Comparison of ENCODE assay signal across 27 cellular contexts in the genomic region with DNA sequence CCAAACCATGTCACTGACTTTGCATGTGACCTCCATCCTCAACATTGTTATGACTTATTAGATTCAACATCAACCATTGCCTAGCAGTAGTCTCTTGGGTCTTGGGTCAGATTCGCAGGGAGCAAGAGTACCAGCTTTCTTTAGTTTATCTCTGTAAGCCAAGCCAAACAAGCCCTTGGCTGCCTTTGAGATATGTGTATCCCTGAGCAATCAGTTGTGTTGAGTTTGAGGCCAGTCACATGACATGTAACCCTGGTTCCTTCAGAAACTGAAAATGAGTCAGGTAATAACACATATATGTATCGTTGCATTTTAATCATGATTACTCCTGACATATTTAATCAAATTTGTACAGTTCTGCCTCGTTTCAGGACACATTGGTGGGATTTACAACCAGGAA.
"Had no signal": no experiment of that assay in that cellular context is flagged by ENCODE, and none has a peak within 500 bp of the region (broad histone marks: within the 10 kb centered on the region; RNA-seq: fewer than 3 reads in every experiment).

No MANE protein-coding gene starts in this region.

- FAIRE-seq: small intestine had no signal

- H3K4me2 ChIP-seq: neural progenitor cell had no signal

- H3K4me3 ChIP-seq: left ventricle myocardium inferior, lung, neural progenitor cell, ovary, sigmoid colon, spleen, testis, thyroid gland, transverse colon, upper lobe of left lung, vagina had no signal

- H3K36me3 ChIP-seq: left ventricle myocardium inferior, neural progenitor cell, neutrophil, ovary, sigmoid colon, spleen, thyroid gland, transverse colon, upper lobe of left lung, vagina had no signal

- H3K4me1 ChIP-seq: left ventricle myocardium inferior, neural progenitor cell, sigmoid colon, spleen, testis, thyroid gland, upper lobe of left lung, vagina had no signal

- H2AFZ ChIP-seq: neural progenitor cell had no signal

- H3K27ac ChIP-seq: left ventricle myocardium inferior, neural progenitor cell, neutrophil, ovary, sigmoid colon, spleen, testis, thyroid gland, transverse colon, upper lobe of left lung, vagina had no signal

- DNase-seq: hypothalamus; immature natural killer cell; islet precursor cell; left ventricle myocardium inferior; mesendoderm; naive B cell; natural killer cell; nephron progenitor cell; ovary; retina; right cardiac atrium; sigmoid colon; small intestine; spleen; stimulated activated CD4-positive, alpha-beta T cell treated with anti-CD3 and anti-CD28 coated beads, Interleukin-4, amount 100 ng/mL, for 4 hours; stimulated activated CD8-positive, alpha-beta memory T cell treated with anti-CD3 and anti-CD28 coated beads, Interleukin-4, amount 100 ng/mL, for 48 hours; stimulated activated naive CD4-positive, alpha-beta T cell treated with Interleukin-2 at 50 U/mL for 16 hours; stimulated activated naive CD8-positive, alpha-beta T cell treated with anti-CD3 and anti-CD28 coated beads, Interleukin-15, amount 100 ng/mL, for 72 hours; testis; thyroid gland; transverse colon; upper lobe of left lung had no signal

- H3K27me3 ChIP-seq: neural progenitor cell, neutrophil, ovary, sigmoid colon, spleen, testis, thyroid gland, transverse colon, upper lobe of left lung, vagina had no signal

- H3K9me3 ChIP-seq: left ventricle myocardium inferior, neutrophil, ovary, sigmoid colon, spleen, testis, thyroid gland, transverse colon, upper lobe of left lung, vagina had no signal

- ATAC-seq: natural killer cell; right cardiac atrium; stimulated activated memory B cell treated with anti-CD40 and anti-IgM and Interleukin-4, amounts not matched to agents 10 μg/mL and 1 μg/mL and 100 μg/mL, for 72 hours; stimulated activated naive CD8-positive, alpha-beta T cell treated with anti-CD3 and anti-CD28 coated beads, Interleukin-15, amount 100 ng/mL, for 72 hours had no signal

- H3K9ac ChIP-seq: neural progenitor cell had no signal
